23 cellular contexts compared by ENCODE assay signal in the genomic region with DNA sequence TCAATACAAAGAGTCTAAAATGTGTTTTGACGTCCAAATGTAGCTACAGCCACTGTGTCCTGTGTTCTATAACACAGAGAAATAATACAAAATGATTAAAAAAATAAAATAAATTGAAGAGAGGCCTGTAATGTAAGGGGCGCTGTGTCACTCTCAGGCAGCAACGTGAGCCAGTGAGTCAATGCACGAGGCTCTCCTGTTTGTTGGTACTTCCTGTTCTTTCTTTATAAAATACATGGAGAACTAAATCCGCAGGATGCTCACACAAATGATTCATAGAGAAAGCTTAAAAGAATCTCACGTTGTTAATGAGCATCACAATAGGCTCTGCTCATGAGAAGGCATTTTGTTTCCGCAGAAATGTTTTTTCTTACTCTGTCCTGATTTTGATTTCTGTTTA.
"Had no signal": no experiment of that assay in that cellular context is flagged by ENCODE, and none has a peak within 500 bp of the region (broad histone marks: within the 10 kb centered on the region; RNA-seq: fewer than 3 reads in every experiment).

No MANE protein-coding gene starts in this region.

- H3K9me3 ChIP-seq: breast epithelium, left ventricle myocardium inferior, suprapubic skin, tibial nerve had no signal

- H3K27me3 Mint-ChIP-seq: activated T-cell treated with anti-CD3 and anti-CD28 coated beads, Interleukin-2, amount 50 U/mL, for 24 hours; activated T-helper 17 cell treated with anti-CD3 and anti-CD28 coated beads, Interleukin-2, amount 50 U/mL, for 72 hours; naive thymus-derived CD4-positive, alpha-beta T cell; stimulated activated naive CD8-positive, alpha-beta T cell treated with anti-CD3 and anti-CD28 coated beads, Interleukin-15, amount 100 ng/mL, for 72 hours had no signal

- H3K27ac Mint-ChIP-seq: activated naive CD4-positive, alpha-beta T cell treated with anti-CD3 and anti-CD28 coated beads, Interleukin-2, amount 50 U/mL, for 72 hours; activated T-cell treated with anti-CD3 and anti-CD28 coated beads, Interleukin-2, amount 50 U/mL, for 24 hours; activated T-helper 17 cell treated with anti-CD3 and anti-CD28 coated beads, Interleukin-2, amount 50 U/mL, for 72 hours; naive thymus-derived CD4-positive, alpha-beta T cell; stimulated activated effector memory CD8-positive, alpha-beta T cell treated with anti-CD3 and anti-CD28 coated beads, Interleukin-12 subunit alpha, Interleukin-12 subunit beta, amount 100 ng/mL, for 72 hours; stimulated activated naive CD8-positive, alpha-beta T cell treated with anti-CD3 and anti-CD28 coated beads, Interleukin-15, amount 100 ng/mL, for 72 hours; T-helper 2 cell treated with Interferon-gamma antibody and Interleukin-4, amounts not matched to agents 5 μg/mL and 100 μg/mL, for 36 hours had no signal

- H3K4me1 ChIP-seq: breast epithelium, left ventricle myocardium inferior, suprapubic skin, tibial nerve had no signal

- H3K36me3 ChIP-seq: breast epithelium, left ventricle myocardium inferior, suprapubic skin, tibial nerve, WERI-Rb-1 had no signal

- DNase-seq: activated CD4-positive, alpha-beta T cell treated with anti-CD3 and anti-CD28 coated beads for 1 hour; activated CD8-positive, alpha-beta memory T cell treated with anti-CD3 and anti-CD28 coated beads for 24 hours; activated CD8-positive, alpha-beta memory T cell treated with anti-CD3 and anti-CD28 coated beads, Interleukin-2, amount 50 U/mL, for 4 hours; activated T-cell treated with anti-CD3 and anti-CD28 coated beads, Interleukin-2, amount 50 U/mL, for 24 hours; aorta; cortex of kidney; foreskin fibroblast; hippocampal formation; left ventricle myocardium inferior; naive thymus-derived CD4-positive, alpha-beta T cell; small intestine; stimulated activated CD4-positive, alpha-beta T cell treated with anti-CD3 and anti-CD28 coated beads, Interleukin-2, amount 100 ng/mL, for 24 hours; stimulated activated naive CD8-positive, alpha-beta T cell treated with anti-CD3 and anti-CD28 coated beads, Interleukin-15, amount 100 ng/mL, for 72 hours; WERI-Rb-1 had no signal

- H3K4me3 Mint-ChIP-seq: activated T-cell treated with anti-CD3 and anti-CD28 coated beads, Interleukin-2, amount 50 U/mL, for 24 hours; activated T-helper 17 cell treated with anti-CD3 and anti-CD28 coated beads, Interleukin-2, amount 50 U/mL, for 72 hours; naive thymus-derived CD4-positive, alpha-beta T cell; neural crest cell; stimulated activated effector memory CD8-positive, alpha-beta T cell treated with anti-CD3 and anti-CD28 coated beads, Interleukin-12 subunit alpha, Interleukin-12 subunit beta, amount 100 ng/mL, for 72 hours; stimulated activated naive CD8-positive, alpha-beta T cell treated with anti-CD3 and anti-CD28 coated beads, Interleukin-15, amount 100 ng/mL, for 72 hours; T-helper 2 cell treated with Interferon-gamma antibody and Interleukin-4, amounts not matched to agents 5 μg/mL and 100 μg/mL, for 36 hours had no signal

- H3K27ac ChIP-seq: breast epithelium, left ventricle myocardium inferior, suprapubic skin, tibial nerve, WERI-Rb-1 had no signal

- ATAC-seq: activated naive CD4-positive, alpha-beta T cell treated with anti-CD3 and anti-CD28 coated beads, Interleukin-2, amount 50 U/mL, for 72 hours; activated T-helper 17 cell treated with anti-CD3 and anti-CD28 coated beads, Interleukin-2, amount 50 U/mL, for 72 hours; naive thymus-derived CD4-positive, alpha-beta T cell; sciatic nerve; stimulated activated effector memory CD8-positive, alpha-beta T cell treated with anti-CD3 and anti-CD28 coated beads, Interleukin-12 subunit alpha, Interleukin-12 subunit beta, amount 100 ng/mL, for 72 hours; stimulated activated naive CD8-positive, alpha-beta T cell treated with anti-CD3 and anti-CD28 coated beads, Interleukin-15, amount 100 ng/mL, for 72 hours had no signal

- H3K36me3 Mint-ChIP-seq: activated naive CD4-positive, alpha-beta T cell treated with anti-CD3 and anti-CD28 coated beads, Interleukin-2, amount 50 U/mL, for 72 hours; stimulated activated effector memory CD8-positive, alpha-beta T cell treated with anti-CD3 and anti-CD28 coated beads, Interleukin-12 subunit alpha, Interleukin-12 subunit beta, amount 100 ng/mL, for 72 hours had no signal

- H3K27me3 ChIP-seq: breast epithelium, suprapubic skin, tibial nerve had no signal

- H3K4me1 Mint-ChIP-seq: activated T-helper 17 cell treated with anti-CD3 and anti-CD28 coated beads, Interleukin-2, amount 50 U/mL, for 72 hours; naive thymus-derived CD4-positive, alpha-beta T cell; neural crest cell; stimulated activated effector memory CD8-positive, alpha-beta T cell treated with anti-CD3 and anti-CD28 coated beads, Interleukin-12 subunit alpha, Interleukin-12 subunit beta, amount 100 ng/mL, for 72 hours; stimulated activated naive CD8-positive, alpha-beta T cell treated with anti-CD3 and anti-CD28 coated beads, Interleukin-15, amount 100 ng/mL, for 72 hours had no signal

- H3K4me3 ChIP-seq: breast epithelium, left ventricle myocardium inferior, suprapubic skin, tibial nerve had no signal

- H3K9me3 Mint-ChIP-seq: activated naive CD4-positive, alpha-beta T cell treated with anti-CD3 and anti-CD28 coated beads, Interleukin-2, amount 50 U/mL, for 72 hours; activated T-cell treated with anti-CD3 and anti-CD28 coated beads, Interleukin-2, amount 50 U/mL, for 24 hours; T-helper 2 cell treated with Interferon-gamma antibody and Interleukin-4, amounts not matched to agents 5 μg/mL and 100 μg/mL, for 36 hours had no signal
